ENCODE assay signal across 1 cellular context in genomic region chr6:43262000-43262779, GRCh38.
A peak's percentile ranks its signal among the peaks of the same experiment; 100 is the strongest.
TF ChIP-seq lines count a peak whose summit lies in the region.

No MANE protein-coding gene starts in this region.

TF ChIP-seq in HepG2, 621 proteins besides CTCF, POLR2A, EP300 and RAD21 (continued from another document and continues in another):
- TF ChIP-seq UBTF (CRISPR knock-in tag; IDR thresholded peaks at IDR 0.05): 0 out of 2 replicates have a peak, but pooled peaks have one; percentile 32
- TF ChIP-seq ZNF710 (CRISPR knock-in tag; IDR thresholded peaks at IDR 0.05; ENCODE audit: borderline replicate concordance): 0 out of 2 replicates have a peak, but pooled peaks have one; percentile 12
- no peak for TF ChIP-seq ZNF589 (CRISPR knock-in tag; conservative IDR thresholded peaks at IDR 0.05)
- TF ChIP-seq ZBTB25 (CRISPR knock-in tag; IDR thresholded peaks at IDR 0.05): no peak
- no peak for TF ChIP-seq FOXM1 (CRISPR knock-in tag; IDR thresholded peaks at IDR 0.05)
- TF ChIP-seq ZFP62 (CRISPR knock-in tag; IDR thresholded peaks at IDR 0.05): no peak
- TF ChIP-seq HDAC2 (CRISPR knock-in tag; IDR thresholded peaks at IDR 0.05): peak; percentile 47; the same call in 1 of the 2 replicates
- peak; percentile 81 for TF ChIP-seq TEAD3 (CRISPR knock-in tag; optimal IDR thresholded peaks at IDR 0.05; ENCODE audit: borderline replicate concordance)
- no peak for TF ChIP-seq ZNF317 (CRISPR knock-in tag; IDR thresholded peaks at IDR 0.05)
- TF ChIP-seq NAIF1 (CRISPR knock-in tag; IDR thresholded peaks at IDR 0.05; ENCODE audit: borderline replicate concordance): no peak
- TF ChIP-seq ZNF10 (CRISPR knock-in tag; IDR thresholded peaks at IDR 0.05; ENCODE audit: borderline replicate concordance, low read depth): no peak
- TF ChIP-seq ARID5B (CRISPR knock-in tag; IDR thresholded peaks at IDR 0.05): peak; percentile 71
- no peak for TF ChIP-seq JDP2 (CRISPR knock-in tag; IDR thresholded peaks at IDR 0.05; ENCODE audit: borderline replicate concordance)
- no peak for TF ChIP-seq KIAA2018 (CRISPR knock-in tag; IDR thresholded peaks at IDR 0.05; ENCODE audit: borderline replicate concordance)
- no peak for TF ChIP-seq ZNF713 (CRISPR knock-in tag; IDR thresholded peaks at IDR 0.05)
- no peak for TF ChIP-seq HNRNPUL1 (IDR thresholded peaks at IDR 0.05; ENCODE audit: low read depth, low read length)
- no peak for TF ChIP-seq SRSF9 (IDR thresholded peaks at IDR 0.05; ENCODE audit: borderline replicate concordance, insufficient read depth, low read depth, low read length, poor library complexity, severe bottlenecking)
- TF ChIP-seq MEIS1 (CRISPR knock-in tag; IDR thresholded peaks at IDR 0.05; ENCODE audit: borderline replicate concordance): no peak
- no peak for TF ChIP-seq KLF9 (CRISPR knock-in tag; IDR thresholded peaks at IDR 0.05; ENCODE audit: low read depth)
- TF ChIP-seq ZFYVE20 (CRISPR knock-in tag; IDR thresholded peaks at IDR 0.05; ENCODE audit: borderline replicate concordance, low read depth): no peak
- TF ChIP-seq GABPA (IDR thresholded peaks at IDR 0.05; ENCODE audit: low read depth, low read length): no peak
- TF ChIP-seq GABPA (CRISPR knock-in tag; IDR thresholded peaks at IDR 0.05; ENCODE audit: low read depth): no peak
- TF ChIP-seq FOSL1 (CRISPR knock-in tag; IDR thresholded peaks at IDR 0.05; ENCODE audit: borderline replicate concordance): no peak
- peak; percentile 21; the same call in 1 of the 2 replicates for TF ChIP-seq THAP9 (CRISPR knock-in tag; IDR thresholded peaks at IDR 0.05; ENCODE audit: borderline replicate concordance)
- TF ChIP-seq ZNF549 (CRISPR knock-in tag; IDR thresholded peaks at IDR 0.05): no peak
- TF ChIP-seq SSRP1 (CRISPR knock-in tag; IDR thresholded peaks at IDR 0.05): 0 out of 2 replicates have a peak, but pooled peaks have one; percentile 36
- TF ChIP-seq TBX2 (CRISPR knock-in tag; IDR thresholded peaks at IDR 0.05; ENCODE audit: borderline replicate concordance): no peak
- no peak for TF ChIP-seq KDM1A (CRISPR knock-in tag; IDR thresholded peaks at IDR 0.05)
- TF ChIP-seq DDIT3 (CRISPR knock-in tag; IDR thresholded peaks at IDR 0.05): no peak
- no peak for TF ChIP-seq ZNF451 (CRISPR knock-in tag; IDR thresholded peaks at IDR 0.05)
- TF ChIP-seq ZNF205 (CRISPR knock-in tag; IDR thresholded peaks at IDR 0.05): peak; percentile 60; the same call in 1 of the 2 replicates
- no peak for TF ChIP-seq SPEN (CRISPR knock-in tag; IDR thresholded peaks at IDR 0.05; ENCODE audit: low read depth)
- no peak for TF ChIP-seq SUZ12 (IDR thresholded peaks at IDR 0.05; ENCODE audit: low read depth, low read length)
- no peak for TF ChIP-seq GMEB2 (CRISPR knock-in tag; IDR thresholded peaks at IDR 0.05; ENCODE audit: low read depth)
